9 cellular contexts compared by ENCODE assay signal in genomic region chr9:18999173-18999785, GRCh38. TPM values are rescaled to one million over a fixed set of nuclear protein-coding genes. Genes with fewer than 3 reads are reported as not detected.
"Had no signal": no experiment of that assay in that cellular context is flagged by ENCODE, and none has a peak within 500 bp of the region (broad histone marks: within the 10 kb centered on the region; RNA-seq: fewer than 3 reads in every experiment).

No MANE protein-coding gene starts in this region.

- FAIRE-seq: G401.6, GM12878, GM12891, GM12892, GM18507, GM19239 had no signal

- DNase-seq: GDM1, GF-D8 had no signal

- ATAC-seq: GM12878 had no signal

- H3K4me3 ChIP-seq: GM12878 had no signal

RNA-seq across cellular contexts. Expression of gene SAXO1, which starts 33.7 kb away (rescaled TPM):
- total RNA-seq: G401, GM12878 had no signal
